Comparison of ENCODE assay signal across 18 cellular contexts in the genomic region with DNA sequence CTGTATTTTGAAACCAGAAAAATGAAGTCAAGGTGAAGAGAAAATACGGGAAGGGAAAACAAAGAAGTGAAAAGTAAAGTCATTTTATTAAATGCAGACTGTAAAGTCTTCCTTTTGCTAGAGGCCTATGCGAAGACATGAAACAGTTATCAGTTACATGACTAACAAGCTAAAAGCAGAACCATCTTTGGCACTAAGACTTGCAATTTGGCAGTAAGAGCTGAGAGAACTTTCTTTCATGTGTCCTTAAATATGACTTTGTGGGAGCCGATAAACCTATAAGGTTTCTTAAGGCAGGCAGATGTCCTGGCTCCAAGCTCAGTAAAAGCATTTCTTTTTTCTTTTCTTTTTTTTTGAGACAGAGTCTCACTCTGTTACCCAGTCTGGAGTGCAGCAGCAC.
"Had no signal": no experiment of that assay in that cellular context is flagged by ENCODE, and none has a peak within 500 bp of the region (broad histone marks: within the 10 kb centered on the region; RNA-seq: fewer than 3 reads in every experiment).

No MANE protein-coding gene starts in this region.

- H3K4me1 Mint-ChIP-seq: activated B cell treated with CpG ODN at 0.5 μM for 24 hours; stimulated activated naive CD8-positive, alpha-beta T cell treated with anti-CD3 and anti-CD28 coated beads, Interleukin-15, amount 100 ng/mL, for 72 hours had no signal

- H3K27me3 Mint-ChIP-seq: activated B cell treated with CpG ODN at 0.5 μM for 24 hours; activated CD4-positive, alpha-beta T cell treated with anti-CD3 and anti-CD28 coated beads, Interleukin-2, amount 10 ng/mL, durations not matched to agents 24 days and 14 days; activated T-helper 17 cell treated with anti-CD3 and anti-CD28 coated beads, Interleukin-2, amount 50 U/mL, for 72 hours; central memory CD8-positive, alpha-beta T cell; stimulated activated naive CD8-positive, alpha-beta T cell treated with anti-CD3 and anti-CD28 coated beads, Interleukin-15, amount 100 ng/mL, for 72 hours had no signal

- H3K4me3 Mint-ChIP-seq: activated B cell treated with CpG ODN at 0.5 μM for 24 hours; activated CD4-positive, alpha-beta T cell treated with anti-CD3 and anti-CD28 coated beads, Interleukin-2, amount 10 ng/mL, durations not matched to agents 24 days and 14 days; activated naive CD4-positive, alpha-beta T cell treated with anti-CD3 and anti-CD28 coated beads for 36 hours; activated T-helper 17 cell treated with anti-CD3 and anti-CD28 coated beads, Interleukin-2, amount 50 U/mL, for 72 hours; central memory CD8-positive, alpha-beta T cell; naive thymus-derived CD4-positive, alpha-beta T cell; stimulated activated naive CD8-positive, alpha-beta T cell treated with anti-CD3 and anti-CD28 coated beads, Interleukin-15, amount 100 ng/mL, for 72 hours had no signal

- H3K36me3 ChIP-seq: lower lobe of right lung, thoracic aorta had no signal

- H3K9me3 Mint-ChIP-seq: activated B cell treated with CpG ODN at 0.5 μM for 24 hours; activated T-helper 17 cell treated with anti-CD3 and anti-CD28 coated beads, Interleukin-2, amount 50 U/mL, for 72 hours; central memory CD8-positive, alpha-beta T cell had no signal

- H3K27ac Mint-ChIP-seq: activated B cell treated with CpG ODN at 0.5 μM for 24 hours; activated CD4-positive, alpha-beta T cell treated with anti-CD3 and anti-CD28 coated beads, Interleukin-2, amount 10 ng/mL, durations not matched to agents 24 days and 14 days; activated naive CD4-positive, alpha-beta T cell treated with anti-CD3 and anti-CD28 coated beads for 36 hours; activated T-helper 17 cell treated with anti-CD3 and anti-CD28 coated beads, Interleukin-2, amount 50 U/mL, for 72 hours; stimulated activated naive CD8-positive, alpha-beta T cell treated with anti-CD3 and anti-CD28 coated beads, Interleukin-15, amount 100 ng/mL, for 72 hours had no signal

- H3K27me3 ChIP-seq: foreskin keratinocyte had no signal

- H3K4me1 ChIP-seq: foreskin keratinocyte, lower lobe of right lung had no signal

- DNase-seq: activated B cell treated with CpG ODN at 0.5 μM for 24 hours; activated CD4-positive, alpha-beta T cell treated with anti-CD3 and anti-CD28 coated beads, Interleukin-2, amount 10 ng/mL, durations not matched to agents 24 days and 14 days; activated CD8-positive, alpha-beta memory T cell treated with anti-CD3 and anti-CD28 coated beads for 24 hours; activated naive CD4-positive, alpha-beta T cell treated with anti-CD3 and anti-CD28 coated beads for 36 hours; activated T-cell treated with anti-CD3 and anti-CD28 coated beads for 4 hours; dermis blood vessel endothelial cell; erythroblast; head of caudate nucleus; left cardiac atrium; lower lobe of right lung; naive thymus-derived CD4-positive, alpha-beta T cell; retina; stimulated activated CD4-positive, alpha-beta T cell treated with anti-CD3 and anti-CD28 coated beads, Interleukin-4, amount 100 ng/mL, for 1 hour; stimulated activated naive CD8-positive, alpha-beta T cell treated with anti-CD3 and anti-CD28 coated beads, Interleukin-15, amount 100 ng/mL, for 72 hours had no signal

- ATAC-seq: activated T-helper 17 cell treated with anti-CD3 and anti-CD28 coated beads, Interleukin-2, amount 50 U/mL, for 72 hours; foreskin keratinocyte; left cardiac atrium; lower lobe of right lung; naive thymus-derived CD4-positive, alpha-beta T cell; stimulated activated naive CD8-positive, alpha-beta T cell treated with anti-CD3 and anti-CD28 coated beads, Interleukin-15, amount 100 ng/mL, for 72 hours had no signal

- H3K9me3 ChIP-seq: lower lobe of right lung, thoracic aorta had no signal

- H3K27ac ChIP-seq: foreskin keratinocyte, lower lobe of right lung, thoracic aorta had no signal

- H3K4me3 ChIP-seq: lower lobe of right lung, thoracic aorta had no signal
